Comparison of ENCODE assay signal across 9 cellular contexts in the genomic region with DNA sequence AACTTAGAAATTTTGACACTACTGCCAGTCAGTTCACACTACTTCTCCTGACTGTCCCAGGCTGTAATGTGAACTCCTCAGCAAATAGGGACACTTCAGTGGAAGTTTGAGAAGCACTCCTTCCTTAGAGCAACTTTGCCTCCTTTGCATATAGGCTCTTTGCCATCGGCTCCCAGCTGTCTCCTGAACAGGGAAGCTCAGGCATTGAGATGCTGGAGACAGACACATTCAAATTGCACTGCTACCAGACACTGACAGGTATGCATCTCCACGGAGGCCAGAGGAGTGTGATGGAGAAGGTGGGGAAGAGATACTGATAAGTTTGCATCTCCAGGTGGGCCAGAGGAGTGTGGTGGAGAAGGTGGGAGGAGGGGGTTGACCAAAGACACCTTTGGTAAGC. TPM values are rescaled to one million over a fixed set of nuclear protein-coding genes. Genes with fewer than 3 reads are reported as not detected.
DNase-seq lines count a peak whose midpoint lies in the region; ATAC-seq and TF ChIP-seq lines count a peak whose summit lies in the region.
"Had no signal": no experiment of that assay in that cellular context is flagged by ENCODE, and none has a peak within 500 bp of the region (broad histone marks: within the 10 kb centered on the region; RNA-seq: fewer than 3 reads in every experiment).

No MANE protein-coding gene starts in this region.

- peak overlapping the region; percentile 7 for H3K27ac ChIP-seq in muscle layer of duodenum (ENCODE audit: low read length)

- DNase-seq in AG04449 (ENCODE audit: low read depth, low spot score): no peak
- DNase-seq in HFF-Myc (ENCODE audit: extremely low read depth, low read depth): no peak
- no peak for DNase-seq in NOMO-1 (lab: John Stamatoyannopoulos, UW; ENCODE audit: unreplicated experiment in 2 of 2)
- DNase-seq in stimulated activated CD4-positive, alpha-beta T cell treated with anti-CD3 and anti-CD28 coated beads, Interleukin-4, amount 100 ng/mL, for 4 hours: no peak
- no peak for DNase-seq in HT-29 (ENCODE audit: low spot score)
- DNase-seq: head of caudate nucleus had no signal

- CTCF ChIA-PET in AG04449 (lab: Yijun Ruan, JAX): interaction anchor here (0.8 to 8.5 kb wide), 4 partner anchors 8 to 23 kb away, joined by 3 to 54 read pairs (median 6); partner anchors contain the start of gene SLC37A4

- peaks cover 70% of the 10 kb centered on the region for H3K36me3 Mint-ChIP-seq in brain

- peak overlapping the region; percentile 94 for H3K4me3 ChIP-seq in AG04449 (ENCODE audit: low read depth, low read length)
- peak overlapping the region; percentile 97 for H3K4me3 ChIP-seq in HFF-Myc (replicated peaks; ENCODE audit: low read depth, low read length)
- H3K4me3 ChIP-seq in muscle layer of duodenum (ENCODE audit: low read depth in 1 of 2, low read length in 2 of 2): peak overlapping the region; percentile 88 to 99

- POLR2A ChIA-PET in AG04449 (lab: Yijun Ruan, JAX): no interaction called here

- H3K4me1 Mint-ChIP-seq in brain: peaks cover 60% of the 10 kb centered on the region

- TF ChIP-seq CTCF in AG04449 (IDR thresholded peaks at IDR 0.05; ENCODE audit: insufficient read depth, low read length, missing control alignments): no peak
- TF ChIP-seq CTCF in HFF-Myc (IDR thresholded peaks at IDR 0.05; ENCODE audit: low read depth, low read length, missing control alignments): no peak
- TF ChIP-seq CTCF in brain (conservative IDR thresholded peaks at IDR 0.05): no peak

- peaks cover 11 to 40% of the 10 kb centered on the region in 2 donors for H3K4me1 ChIP-seq in muscle layer of duodenum (ENCODE audit: control insufficient read depth in 1 of 2, insufficient read depth in 2 of 2, low read length in 2 of 2)

- no peaks in the 10 kb centered on the region for H3K9me3 Mint-ChIP-seq in brain

- H3K4me3 Mint-ChIP-seq in brain: peak overlapping the region; percentile 97 to 100 (median 99)

- peak overlapping the region; percentile 81 to 100 (median 99) for H3K27ac Mint-ChIP-seq in brain

- H3K27me3 ChIP-seq in muscle layer of duodenum (ENCODE audit: low read depth, low read length): no peaks in the 10 kb centered on the region

- H3K9me3 ChIP-seq in muscle layer of duodenum (ENCODE audit: control insufficient read depth in 1 of 2, low read length in 2 of 2): no peaks in the 10 kb centered on the region

- H3K27me3 Mint-ChIP-seq in brain: peaks cover 19% of the 10 kb centered on the region

- no peak for ATAC-seq in HG02678 (IDR thresholded peaks at IDR 0.05; ENCODE audit: unreplicated experiment)

- peaks cover 42 to 46% of the 10 kb centered on the region in 2 donors for H3K36me3 ChIP-seq in muscle layer of duodenum (ENCODE audit: control insufficient read depth in 1 of 2, insufficient read depth in 2 of 2, low read length in 2 of 2)

RNA-seq across cellular contexts. Expression of gene TRAPPC4, which starts 1.4 kb away (rescaled TPM):
- polyA plus RNA-seq in brain (ENCODE audit: insufficient read depth, low read depth, low replicate concordance): 120 TPM
- total RNA-seq in HT-29 (2014; rRNA removed; shearing (Covaris generic)): 60.5 and 75.0 TPM in 2 replicates

RNA-seq across cellular contexts. Expression of gene RPS25, which starts 1.9 kb away (rescaled TPM):
- polyA plus RNA-seq in brain (ENCODE audit: insufficient read depth, low read depth, low replicate concordance): 1,223 TPM
- total RNA-seq in HT-29 (2014; rRNA removed; shearing (Covaris generic)): 404 and 493 TPM in 2 replicates

RNA-seq across cellular contexts. Expression of gene SLC37A4, which starts 10.7 kb away (rescaled TPM):
- 32.4 TPM for polyA plus RNA-seq in brain (ENCODE audit: insufficient read depth, low read depth, low replicate concordance)
- 41.3 and 45.0 TPM in 2 replicates for total RNA-seq in HT-29 (2014; rRNA removed; shearing (Covaris generic))

RNA-seq across cellular contexts. Expression of gene CENATAC, which starts 22.1 kb away (rescaled TPM):
- polyA plus RNA-seq in brain (ENCODE audit: insufficient read depth, low read depth, low replicate concordance): 6.2 TPM
- total RNA-seq in HT-29 (2014; rRNA removed; shearing (Covaris generic)): 40.3 and 40.9 TPM in 2 replicates

RNA-seq across cellular contexts. Expression of gene HYOU1, which starts 37.0 kb away (rescaled TPM):
- polyA plus RNA-seq in brain (ENCODE audit: insufficient read depth, low read depth, low replicate concordance): 161 TPM
- 161 TPM in 2 replicates for total RNA-seq in HT-29 (2014; rRNA removed; shearing (Covaris generic))
